ENCODE assay signal across 1 cellular context in the genomic region with DNA sequence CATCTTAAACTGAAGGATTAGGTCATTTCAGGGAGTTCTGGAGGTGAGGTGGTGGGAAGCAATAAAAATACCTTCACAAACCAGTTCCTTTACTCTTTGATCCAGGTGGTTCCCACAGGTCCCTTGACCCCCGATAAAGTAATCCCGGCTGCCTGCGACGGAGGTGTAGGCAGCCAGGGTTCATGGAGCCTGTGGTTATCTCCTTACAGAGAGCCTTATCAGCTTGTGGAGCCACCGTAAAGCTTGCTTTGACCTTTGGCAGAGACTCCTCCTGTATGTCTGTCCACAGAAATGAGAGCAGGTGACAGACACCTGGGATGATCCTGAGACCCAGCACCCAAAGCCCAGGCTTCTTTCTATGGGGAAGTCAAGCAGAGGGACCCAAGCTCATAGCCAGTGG.
TF ChIP-seq lines count a peak whose summit lies in the region.

No MANE protein-coding gene starts in this region.

TF ChIP-seq in WTC11, 78 proteins besides CTCF, POLR2A, EP300 and RAD21 (continued from another document):
- TF ChIP-seq ZBTB21 (CRISPR knock-in tag; IDR thresholded peaks at IDR 0.05; ENCODE audit: borderline replicate concordance) (no peak), FOXP1 (CRISPR knock-in tag; IDR thresholded peaks at IDR 0.05; ENCODE audit: borderline replicate concordance) (no peak), MXD4 (CRISPR knock-in tag; IDR thresholded peaks at IDR 0.05; ENCODE audit: borderline replicate concordance) (no peak)
- TF ChIP-seq, protein P1, sequence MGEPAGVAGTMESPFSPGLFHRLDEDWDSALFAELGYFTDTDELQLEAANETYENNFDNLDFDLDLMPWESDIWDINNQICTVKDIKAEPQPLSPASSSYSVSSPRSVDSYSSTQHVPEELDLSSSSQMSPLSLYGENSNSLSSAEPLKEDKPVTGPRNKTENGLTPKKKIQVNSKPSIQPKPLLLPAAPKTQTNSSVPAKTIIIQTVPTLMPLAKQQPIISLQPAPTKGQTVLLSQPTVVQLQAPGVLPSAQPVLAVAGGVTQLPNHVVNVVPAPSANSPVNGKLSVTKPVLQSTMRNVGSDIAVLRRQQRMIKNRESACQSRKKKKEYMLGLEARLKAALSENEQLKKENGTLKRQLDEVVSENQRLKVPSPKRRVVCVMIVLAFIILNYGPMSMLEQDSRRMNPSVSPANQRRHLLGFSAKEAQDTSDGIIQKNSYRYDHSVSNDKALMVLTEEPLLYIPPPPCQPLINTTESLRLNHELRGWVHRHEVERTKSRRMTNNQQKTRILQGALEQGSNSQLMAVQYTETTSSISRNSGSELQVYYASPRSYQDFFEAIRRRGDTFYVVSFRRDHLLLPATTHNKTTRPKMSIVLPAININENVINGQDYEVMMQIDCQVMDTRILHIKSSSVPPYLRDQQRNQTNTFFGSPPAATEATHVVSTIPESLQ (CRISPR knock-in tag; IDR thresholded peaks at IDR 0.05) = no peak
